In the genomic region with DNA sequence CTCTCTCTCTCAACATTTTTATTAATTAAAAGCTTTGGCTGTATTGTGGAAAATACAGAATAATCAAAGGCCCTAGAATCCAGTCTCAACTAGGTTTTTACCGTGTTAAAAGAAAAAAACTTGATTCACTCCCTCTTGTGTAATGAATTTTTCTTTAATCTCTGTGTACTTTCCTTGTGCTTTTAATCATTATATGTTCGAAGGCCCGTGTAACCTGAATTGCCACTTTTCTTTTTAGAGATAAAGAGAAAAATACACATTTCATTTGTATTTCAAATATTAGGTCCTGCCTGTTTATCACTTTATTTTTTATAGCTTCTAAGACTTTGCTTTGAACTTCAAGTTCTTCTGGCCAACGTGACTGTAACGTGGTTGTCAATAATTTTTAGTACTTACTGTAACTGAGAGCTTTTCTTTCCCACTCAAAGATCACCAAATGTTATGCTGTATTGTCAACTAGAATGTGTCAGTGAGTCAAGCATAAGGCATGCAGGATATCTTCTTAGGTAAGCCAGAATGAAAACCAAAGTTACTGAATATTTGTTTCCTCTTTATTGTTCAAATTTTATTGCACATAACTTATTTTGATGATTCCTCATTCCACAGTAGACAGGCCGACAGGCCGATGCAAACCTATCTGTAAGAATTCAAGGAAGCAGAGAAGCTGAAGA, we compare ENCODE assay signal across 22 cellular contexts. TPM values are rescaled to one million over a fixed set of nuclear protein-coding genes. Genes with fewer than 3 reads are reported as not detected.
A peak's percentile ranks its signal among the peaks of the same experiment; 100 is the strongest.
DNase-seq lines count a peak whose midpoint lies in the region; ATAC-seq and TF ChIP-seq lines count a peak whose summit lies in the region.
"Had no signal": no experiment of that assay in that cellular context is flagged by ENCODE, and none has a peak within 500 bp of the region (broad histone marks: within the 10 kb centered on the region; RNA-seq: fewer than 3 reads in every experiment).

No MANE protein-coding gene starts in this region.

- ATAC-seq in left lung (peak; percentile 62), sciatic nerve (no peak), GM19324 (IDR thresholded peaks at IDR 0.05; ENCODE audit: low FRiP score, unreplicated experiment) (no peak)
- ATAC-seq: stimulated activated effector memory CD8-positive, alpha-beta T cell treated with anti-CD3 and anti-CD28 coated beads, Interleukin-12 subunit alpha, Interleukin-12 subunit beta, amount 100 ng/mL, for 72 hours had no signal

- TF ChIP-seq EP300 in Ishikawa (IDR thresholded peaks at IDR 0.05; ENCODE audit: borderline replicate concordance), result no peak

- H3K27ac ChIP-seq in left lung, result no peak overlapping the region
- H3K27ac ChIP-seq: parathyroid adenoma, suprapubic skin, vagina had no signal

- H3K4me3 ChIP-seq in left lung, result no peak overlapping the region
- H3K4me3 ChIP-seq: suprapubic skin, vagina had no signal

- peak; percentile 57 for DNase-seq in dermis blood vessel endothelial cell
- no peak for DNase-seq in left lung
- DNase-seq in NCI-H1092 treated with DMSO at 0.1 percent for 48 hours (lab: John Stamatoyannopoulos, UW), result no peak
- DNase-seq in sciatic nerve (ENCODE audit: low spot score), result no peak
- DNase-seq in T-helper 1 cell, result no peak
- DNase-seq: activated CD4-positive, alpha-beta T cell treated with anti-CD3 and anti-CD28 coated beads for 48 hours; aorta; CD4-positive, alpha-beta memory T cell; effector CD4-positive, alpha-beta T cell; GF-D8; H9; KBM-7; NCI-H187; NCI-H226; SIG-M5; stimulated activated CD4-positive, alpha-beta T cell treated with anti-CD3 and anti-CD28 coated beads, Interleukin-2, amount 100 ng/mL, for 24 hours had no signal

- H3K9me3 ChIP-seq in left lung, result no peaks in the 10 kb centered on the region
- H3K9me3 ChIP-seq: suprapubic skin, vagina had no signal

- no peaks in the 10 kb centered on the region for H3K36me3 ChIP-seq in left lung
- H3K36me3 ChIP-seq: suprapubic skin, vagina had no signal

- no peak for TF ChIP-seq CTCF in left lung (IDR thresholded peaks at IDR 0.05)

- no peaks in the 10 kb centered on the region for H3K4me1 ChIP-seq in left lung
- H3K4me1 ChIP-seq: parathyroid adenoma, suprapubic skin, vagina had no signal

- H3K27me3 ChIP-seq in left lung, result peaks cover 0 to 6% of the 10 kb centered on the region in 2 donors
- H3K27me3 ChIP-seq: vagina had no signal

- intact Hi-C loops in left lung (cut with DNase I), result no loop called here
- intact Hi-C loops in sciatic nerve (cut with DNase I), result no loop called here

- no peak for TF ChIP-seq RAD21 in Ishikawa (IDR thresholded peaks at IDR 0.05; ENCODE audit: low read depth)

TF ChIP-seq in Ishikawa, 13 proteins besides CTCF, POLR2A, EP300 and RAD21:
- TF ChIP-seq TEAD4 (IDR thresholded peaks at IDR 0.05) (0 out of 2 replicates have a peak, but pooled peaks have one; percentile 14), TAF1 (IDR thresholded peaks at IDR 0.05; ENCODE audit: low read depth) (no peak)

RNA-seq across cellular contexts. Expression of gene FAR1, which starts 23.3 kb away (rescaled TPM):
- total RNA-seq in dermis blood vessel endothelial cell, result 76.2 and 115 TPM in 2 replicates
- total RNA-seq in left lung, result 10 to 100 TPM; 51.0 to 69.2 TPM
- total RNA-seq in sciatic nerve, result 130 TPM
